Comparison of ENCODE assay signal across 1 cellular context in the genomic region with DNA sequence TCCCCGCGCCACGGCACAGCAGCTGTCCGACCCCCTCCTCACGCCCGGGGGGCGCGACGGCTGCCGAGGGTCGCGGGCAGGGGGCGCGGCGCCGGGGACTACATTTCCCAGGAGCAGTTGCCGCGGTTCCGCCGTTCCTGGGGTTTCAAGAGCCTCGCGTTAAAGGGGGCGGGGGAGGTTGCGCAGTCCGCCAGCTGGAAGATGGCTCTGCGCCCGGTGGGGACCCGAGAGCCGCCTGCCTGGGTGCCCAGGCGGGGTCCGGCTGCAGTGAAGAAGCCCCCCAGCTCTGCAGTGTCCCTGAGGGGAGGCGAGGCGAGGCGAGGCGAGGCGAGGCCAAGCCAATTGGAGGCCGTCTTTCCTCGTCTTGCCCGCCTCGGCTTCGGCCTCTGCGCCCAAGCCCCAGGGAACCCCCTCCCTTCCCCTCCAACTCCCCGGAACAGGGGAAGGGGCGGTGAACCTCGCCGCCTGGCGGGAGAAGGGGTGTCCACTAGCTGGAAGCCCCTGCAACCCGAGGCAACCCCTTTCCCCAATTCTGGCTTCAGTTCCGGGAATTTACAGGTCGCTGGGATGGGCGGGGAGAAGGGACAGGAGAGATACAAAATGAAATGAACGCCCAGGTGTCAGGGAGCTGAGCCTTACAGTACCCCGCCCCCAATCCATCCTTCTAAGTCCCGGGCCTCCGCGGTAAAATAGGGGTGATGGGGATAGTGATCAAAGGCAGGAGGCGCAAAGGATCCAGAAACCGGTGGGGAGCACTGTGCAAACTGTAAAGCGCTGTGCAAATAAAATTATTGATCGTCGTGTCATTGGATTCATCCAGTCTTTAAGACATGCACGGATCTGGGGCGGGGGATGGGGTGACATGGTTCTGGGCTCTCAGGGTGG.
A peak's percentile ranks its signal among the peaks of the same experiment; 100 is the strongest.
TF ChIP-seq lines count a peak whose summit lies in the region.

No MANE protein-coding gene starts in this region.

TF ChIP-seq in K562, 482 proteins besides CTCF, POLR2A, EP300 and RAD21 (continued from another document and continues in another):
- TF ChIP-seq SREBF1 (IDR thresholded peaks at IDR 0.05; ENCODE audit: borderline replicate concordance, low read depth, low read length), result no peak
- TF ChIP-seq, protein P1, sequence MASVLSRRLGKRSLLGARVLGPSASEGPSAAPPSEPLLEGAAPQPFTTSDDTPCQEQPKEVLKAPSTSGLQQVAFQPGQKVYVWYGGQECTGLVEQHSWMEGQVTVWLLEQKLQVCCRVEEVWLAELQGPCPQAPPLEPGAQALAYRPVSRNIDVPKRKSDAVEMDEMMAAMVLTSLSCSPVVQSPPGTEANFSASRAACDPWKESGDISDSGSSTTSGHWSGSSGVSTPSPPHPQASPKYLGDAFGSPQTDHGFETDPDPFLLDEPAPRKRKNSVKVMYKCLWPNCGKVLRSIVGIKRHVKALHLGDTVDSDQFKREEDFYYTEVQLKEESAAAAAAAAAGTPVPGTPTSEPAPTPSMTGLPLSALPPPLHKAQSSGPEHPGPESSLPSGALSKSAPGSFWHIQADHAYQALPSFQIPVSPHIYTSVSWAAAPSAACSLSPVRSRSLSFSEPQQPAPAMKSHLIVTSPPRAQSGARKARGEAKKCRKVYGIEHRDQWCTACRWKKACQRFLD (CRISPR knock-in tag; IDR thresholded peaks at IDR 0.05), result peak; percentile 25; the same call in 1 of the 2 replicates
- no peak for TF ChIP-seq ARNT (IDR thresholded peaks at IDR 0.05)
- no peak for TF ChIP-seq ARID2 (IDR thresholded peaks at IDR 0.05)
- no peak for TF ChIP-seq CBFA2T2 (conservative IDR thresholded peaks at IDR 0.05)
- TF ChIP-seq, protein P2, sequence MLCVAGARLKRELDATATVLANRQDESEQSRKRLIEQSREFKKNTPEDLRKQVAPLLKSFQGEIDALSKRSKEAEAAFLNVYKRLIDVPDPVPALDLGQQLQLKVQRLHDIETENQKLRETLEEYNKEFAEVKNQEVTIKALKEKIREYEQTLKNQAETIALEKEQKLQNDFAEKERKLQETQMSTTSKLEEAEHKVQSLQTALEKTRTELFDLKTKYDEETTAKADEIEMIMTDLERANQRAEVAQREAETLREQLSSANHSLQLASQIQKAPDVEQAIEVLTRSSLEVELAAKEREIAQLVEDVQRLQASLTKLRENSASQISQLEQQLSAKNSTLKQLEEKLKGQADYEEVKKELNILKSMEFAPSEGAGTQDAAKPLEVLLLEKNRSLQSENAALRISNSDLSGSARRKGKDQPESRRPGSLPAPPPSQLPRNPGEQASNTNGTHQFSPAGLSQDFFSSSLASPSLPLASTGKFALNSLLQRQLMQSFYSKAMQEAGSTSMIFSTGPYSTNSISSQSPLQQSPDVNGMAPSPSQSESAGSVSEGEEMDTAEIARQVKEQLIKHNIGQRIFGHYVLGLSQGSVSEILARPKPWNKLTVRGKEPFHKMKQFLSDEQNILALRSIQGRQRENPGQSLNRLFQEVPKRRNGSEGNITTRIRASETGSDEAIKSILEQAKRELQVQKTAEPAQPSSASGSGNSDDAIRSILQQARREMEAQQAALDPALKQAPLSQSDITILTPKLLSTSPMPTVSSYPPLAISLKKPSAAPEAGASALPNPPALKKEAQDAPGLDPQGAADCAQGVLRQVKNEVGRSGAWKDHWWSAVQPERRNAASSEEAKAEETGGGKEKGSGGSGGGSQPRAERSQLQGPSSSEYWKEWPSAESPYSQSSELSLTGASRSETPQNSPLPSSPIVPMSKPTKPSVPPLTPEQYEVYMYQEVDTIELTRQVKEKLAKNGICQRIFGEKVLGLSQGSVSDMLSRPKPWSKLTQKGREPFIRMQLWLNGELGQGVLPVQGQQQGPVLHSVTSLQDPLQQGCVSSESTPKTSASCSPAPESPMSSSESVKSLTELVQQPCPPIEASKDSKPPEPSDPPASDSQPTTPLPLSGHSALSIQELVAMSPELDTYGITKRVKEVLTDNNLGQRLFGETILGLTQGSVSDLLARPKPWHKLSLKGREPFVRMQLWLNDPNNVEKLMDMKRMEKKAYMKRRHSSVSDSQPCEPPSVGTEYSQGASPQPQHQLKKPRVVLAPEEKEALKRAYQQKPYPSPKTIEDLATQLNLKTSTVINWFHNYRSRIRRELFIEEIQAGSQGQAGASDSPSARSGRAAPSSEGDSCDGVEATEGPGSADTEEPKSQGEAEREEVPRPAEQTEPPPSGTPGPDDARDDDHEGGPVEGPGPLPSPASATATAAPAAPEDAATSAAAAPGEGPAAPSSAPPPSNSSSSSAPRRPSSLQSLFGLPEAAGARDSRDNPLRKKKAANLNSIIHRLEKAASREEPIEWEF (CRISPR knock-in tag; IDR thresholded peaks at IDR 0.05), result peak; percentile 80; the same call in 1 of the 2 replicates
- TF ChIP-seq, protein P3, sequence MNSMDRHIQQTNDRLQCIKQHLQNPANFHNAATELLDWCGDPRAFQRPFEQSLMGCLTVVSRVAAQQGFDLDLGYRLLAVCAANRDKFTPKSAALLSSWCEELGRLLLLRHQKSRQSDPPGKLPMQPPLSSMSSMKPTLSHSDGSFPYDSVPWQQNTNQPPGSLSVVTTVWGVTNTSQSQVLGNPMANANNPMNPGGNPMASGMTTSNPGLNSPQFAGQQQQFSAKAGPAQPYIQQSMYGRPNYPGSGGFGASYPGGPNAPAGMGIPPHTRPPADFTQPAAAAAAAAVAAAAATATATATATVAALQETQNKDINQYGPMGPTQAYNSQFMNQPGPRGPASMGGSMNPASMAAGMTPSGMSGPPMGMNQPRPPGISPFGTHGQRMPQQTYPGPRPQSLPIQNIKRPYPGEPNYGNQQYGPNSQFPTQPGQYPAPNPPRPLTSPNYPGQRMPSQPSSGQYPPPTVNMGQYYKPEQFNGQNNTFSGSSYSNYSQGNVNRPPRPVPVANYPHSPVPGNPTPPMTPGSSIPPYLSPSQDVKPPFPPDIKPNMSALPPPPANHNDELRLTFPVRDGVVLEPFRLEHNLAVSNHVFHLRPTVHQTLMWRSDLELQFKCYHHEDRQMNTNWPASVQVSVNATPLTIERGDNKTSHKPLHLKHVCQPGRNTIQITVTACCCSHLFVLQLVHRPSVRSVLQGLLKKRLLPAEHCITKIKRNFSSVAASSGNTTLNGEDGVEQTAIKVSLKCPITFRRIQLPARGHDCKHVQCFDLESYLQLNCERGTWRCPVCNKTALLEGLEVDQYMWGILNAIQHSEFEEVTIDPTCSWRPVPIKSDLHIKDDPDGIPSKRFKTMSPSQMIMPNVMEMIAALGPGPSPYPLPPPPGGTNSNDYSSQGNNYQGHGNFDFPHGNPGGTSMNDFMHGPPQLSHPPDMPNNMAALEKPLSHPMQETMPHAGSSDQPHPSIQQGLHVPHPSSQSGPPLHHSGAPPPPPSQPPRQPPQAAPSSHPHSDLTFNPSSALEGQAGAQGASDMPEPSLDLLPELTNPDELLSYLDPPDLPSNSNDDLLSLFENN (IDR thresholded peaks at IDR 0.05; ENCODE audit: low read depth in 2 of 2, low read length in 2 of 2), result no peak
- TF ChIP-seq GABPB2 (CRISPR knock-in tag; conservative IDR thresholded peaks at IDR 0.05), result no peak
- peak; percentile 88 for TF ChIP-seq POLR2G (IDR thresholded peaks at IDR 0.05; ENCODE audit: low read depth, low read length)
- TF ChIP-seq ZNF217 (CRISPR knock-in tag; IDR thresholded peaks at IDR 0.05), result no peak
- no peak for TF ChIP-seq PYGO2 (tag; IDR thresholded peaks at IDR 0.05)
- peak; percentile 96; the same call in 1 of the 2 replicates for TF ChIP-seq NFRKB (IDR thresholded peaks at IDR 0.05; ENCODE audit: low read depth)
- TF ChIP-seq, protein P4, sequence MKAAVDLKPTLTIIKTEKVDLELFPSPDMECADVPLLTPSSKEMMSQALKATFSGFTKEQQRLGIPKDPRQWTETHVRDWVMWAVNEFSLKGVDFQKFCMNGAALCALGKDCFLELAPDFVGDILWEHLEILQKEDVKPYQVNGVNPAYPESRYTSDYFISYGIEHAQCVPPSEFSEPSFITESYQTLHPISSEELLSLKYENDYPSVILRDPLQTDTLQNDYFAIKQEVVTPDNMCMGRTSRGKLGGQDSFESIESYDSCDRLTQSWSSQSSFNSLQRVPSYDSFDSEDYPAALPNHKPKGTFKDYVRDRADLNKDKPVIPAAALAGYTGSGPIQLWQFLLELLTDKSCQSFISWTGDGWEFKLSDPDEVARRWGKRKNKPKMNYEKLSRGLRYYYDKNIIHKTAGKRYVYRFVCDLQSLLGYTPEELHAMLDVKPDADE (conservative IDR thresholded peaks at IDR 0.05; ENCODE audit: control insufficient read depth, low read depth, low read length), result peak; percentile 48; the same call in 1 of the 2 replicates
- peak; percentile 41; the same call in 1 of the 2 replicates for TF ChIP-seq CEBPG (CRISPR knock-in tag; IDR thresholded peaks at IDR 0.05)
- peak in 1 of 2 experiments; percentile 23; a peak in 1 of 4 replicates for TF ChIP-seq CEBPG (tag; conservative IDR thresholded peaks at IDR 0.05 in 1 of 2, IDR thresholded peaks at IDR 0.05 in 1 of 2)
- no peak for TF ChIP-seq ZNF551 (CRISPR knock-in tag; IDR thresholded peaks at IDR 0.05)
- no peak for TF ChIP-seq KHSRP (IDR thresholded peaks at IDR 0.05)
- TF ChIP-seq, protein P5, sequence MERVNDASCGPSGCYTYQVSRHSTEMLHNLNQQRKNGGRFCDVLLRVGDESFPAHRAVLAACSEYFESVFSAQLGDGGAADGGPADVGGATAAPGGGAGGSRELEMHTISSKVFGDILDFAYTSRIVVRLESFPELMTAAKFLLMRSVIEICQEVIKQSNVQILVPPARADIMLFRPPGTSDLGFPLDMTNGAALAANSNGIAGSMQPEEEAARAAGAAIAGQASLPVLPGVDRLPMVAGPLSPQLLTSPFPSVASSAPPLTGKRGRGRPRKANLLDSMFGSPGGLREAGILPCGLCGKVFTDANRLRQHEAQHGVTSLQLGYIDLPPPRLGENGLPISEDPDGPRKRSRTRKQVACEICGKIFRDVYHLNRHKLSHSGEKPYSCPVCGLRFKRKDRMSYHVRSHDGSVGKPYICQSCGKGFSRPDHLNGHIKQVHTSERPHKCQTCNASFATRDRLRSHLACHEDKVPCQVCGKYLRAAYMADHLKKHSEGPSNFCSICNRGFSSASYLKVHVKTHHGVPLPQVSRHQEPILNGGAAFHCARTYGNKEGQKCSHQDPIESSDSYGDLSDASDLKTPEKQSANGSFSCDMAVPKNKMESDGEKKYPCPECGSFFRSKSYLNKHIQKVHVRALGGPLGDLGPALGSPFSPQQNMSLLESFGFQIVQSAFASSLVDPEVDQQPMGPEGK (CRISPR knock-in tag; IDR thresholded peaks at IDR 0.05; ENCODE audit: borderline replicate concordance), result no peak
- no peak for TF ChIP-seq CCAR2 (IDR thresholded peaks at IDR 0.05; ENCODE audit: low read depth, low read length)
- peak; percentile 53; the same call in 1 of the 2 replicates for TF ChIP-seq ZNF584 (CRISPR knock-in tag; IDR thresholded peaks at IDR 0.05; ENCODE audit: low read depth)
- TF ChIP-seq ZNF764 (CRISPR knock-in tag; IDR thresholded peaks at IDR 0.05; ENCODE audit: low read depth), result no peak
- TF ChIP-seq ZZZ3 (IDR thresholded peaks at IDR 0.05), result no peak
- TF ChIP-seq ZBTB1 (CRISPR knock-in tag; IDR thresholded peaks at IDR 0.05; ENCODE audit: borderline replicate concordance, low read depth), result no peak
- 0 out of 2 replicates have a peak, but pooled peaks have one; percentile 13 for TF ChIP-seq SP1 (CRISPR knock-in tag; IDR thresholded peaks at IDR 0.05)
- TF ChIP-seq, protein P6, sequence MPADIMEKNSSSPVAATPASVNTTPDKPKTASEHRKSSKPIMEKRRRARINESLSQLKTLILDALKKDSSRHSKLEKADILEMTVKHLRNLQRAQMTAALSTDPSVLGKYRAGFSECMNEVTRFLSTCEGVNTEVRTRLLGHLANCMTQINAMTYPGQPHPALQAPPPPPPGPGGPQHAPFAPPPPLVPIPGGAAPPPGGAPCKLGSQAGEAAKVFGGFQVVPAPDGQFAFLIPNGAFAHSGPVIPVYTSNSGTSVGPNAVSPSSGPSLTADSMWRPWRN (IDR thresholded peaks at IDR 0.05; ENCODE audit: low read depth), result no peak
- no peak for TF ChIP-seq HNRNPH1 (optimal IDR thresholded peaks at IDR 0.05; ENCODE audit: low read depth, low read length)
- TF ChIP-seq, protein P7, sequence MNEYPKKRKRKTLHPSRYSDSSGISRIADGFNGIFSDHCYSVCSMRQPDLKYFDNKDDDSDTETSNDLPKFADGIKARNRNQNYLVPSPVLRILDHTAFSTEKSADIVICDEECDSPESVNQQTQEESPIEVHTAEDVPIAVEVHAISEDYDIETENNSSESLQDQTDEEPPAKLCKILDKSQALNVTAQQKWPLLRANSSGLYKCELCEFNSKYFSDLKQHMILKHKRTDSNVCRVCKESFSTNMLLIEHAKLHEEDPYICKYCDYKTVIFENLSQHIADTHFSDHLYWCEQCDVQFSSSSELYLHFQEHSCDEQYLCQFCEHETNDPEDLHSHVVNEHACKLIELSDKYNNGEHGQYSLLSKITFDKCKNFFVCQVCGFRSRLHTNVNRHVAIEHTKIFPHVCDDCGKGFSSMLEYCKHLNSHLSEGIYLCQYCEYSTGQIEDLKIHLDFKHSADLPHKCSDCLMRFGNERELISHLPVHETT (CRISPR knock-in tag; conservative IDR thresholded peaks at IDR 0.05 in 1 of 2, IDR thresholded peaks at IDR 0.05 in 1 of 2), result 0 out of 4 replicates have a peak, but pooled peaks of 1 of the 2 experiments have one; percentile 25
- no peak for TF ChIP-seq MYBL2 (IDR thresholded peaks at IDR 0.05; ENCODE audit: low read depth)
- no peak for TF ChIP-seq MYBL2 (CRISPR knock-in tag; IDR thresholded peaks at IDR 0.05; ENCODE audit: borderline replicate concordance)
- TF ChIP-seq ZNF143 (CRISPR knock-in tag; IDR thresholded peaks at IDR 0.05), result peak; percentile 78
- peak; percentile 85 for TF ChIP-seq CHD2 (IDR thresholded peaks at IDR 0.05; ENCODE audit: low read depth, low read length)
- TF ChIP-seq THRAP3 (IDR thresholded peaks at IDR 0.05; ENCODE audit: borderline replicate concordance), result no peak
- no peak for TF ChIP-seq POLR3A (IDR thresholded peaks at IDR 0.05; ENCODE audit: borderline replicate concordance, extremely low read depth, insufficient read depth, insufficient read length)
